ENCODE assay signal across 1 cellular context in the genomic region with DNA sequence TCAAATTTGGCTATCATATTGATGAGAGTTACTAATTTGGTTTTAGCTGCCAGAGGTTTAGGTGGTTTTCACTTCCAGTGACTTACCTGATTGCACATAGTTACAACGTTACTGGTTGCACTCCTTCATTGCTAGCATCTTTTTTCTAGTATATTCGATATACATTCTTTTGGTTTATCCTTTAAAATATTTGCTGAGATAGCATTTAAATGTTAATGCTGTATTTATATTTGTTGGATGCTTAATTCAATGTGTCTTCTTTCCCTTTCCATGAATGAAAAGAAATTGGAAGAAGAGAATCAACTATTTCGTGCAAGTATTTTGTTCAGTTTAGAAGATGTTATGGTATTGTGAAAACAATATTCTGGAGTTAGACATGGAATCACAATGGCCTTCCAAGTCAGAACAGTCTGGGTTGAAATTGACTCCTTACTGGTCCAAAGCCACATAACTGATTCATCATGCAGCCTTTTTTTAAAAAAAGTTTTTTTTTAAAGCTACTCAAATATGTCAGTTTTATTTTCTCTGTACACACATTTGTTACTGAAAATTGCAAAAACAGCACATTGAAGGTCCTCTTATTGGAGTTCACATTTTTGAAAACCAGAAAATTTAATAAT.
A peak's percentile ranks its signal among the peaks of the same experiment; 100 is the strongest.
TF ChIP-seq lines count a peak whose summit lies in the region.

No MANE protein-coding gene starts in this region.

TF ChIP-seq in IMR-90, 13 proteins besides CTCF, POLR2A, EP300 and RAD21:
- TF ChIP-seq, protein P1, sequence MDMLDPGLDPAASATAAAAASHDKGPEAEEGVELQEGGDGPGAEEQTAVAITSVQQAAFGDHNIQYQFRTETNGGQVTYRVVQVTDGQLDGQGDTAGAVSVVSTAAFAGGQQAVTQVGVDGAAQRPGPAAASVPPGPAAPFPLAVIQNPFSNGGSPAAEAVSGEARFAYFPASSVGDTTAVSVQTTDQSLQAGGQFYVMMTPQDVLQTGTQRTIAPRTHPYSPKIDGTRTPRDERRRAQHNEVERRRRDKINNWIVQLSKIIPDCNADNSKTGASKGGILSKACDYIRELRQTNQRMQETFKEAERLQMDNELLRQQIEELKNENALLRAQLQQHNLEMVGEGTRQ (IDR thresholded peaks at IDR 0.05; ENCODE audit: low read depth, low read length), result no peak
- TF ChIP-seq MAFK (IDR thresholded peaks at IDR 0.05; ENCODE audit: low read depth, low read length) (peak; percentile 95), RFX5 (IDR thresholded peaks at IDR 0.05; ENCODE audit: low read depth, low read length) (no peak), RCOR1 (IDR thresholded peaks at IDR 0.05; ENCODE audit: insufficient replicate concordance, low read length) (no peak), CHD1 (IDR thresholded peaks at IDR 0.05; ENCODE audit: low read depth, low read length) (no peak), MAZ (IDR thresholded peaks at IDR 0.05; ENCODE audit: borderline replicate concordance, low read depth, low read length) (no peak)
- TF ChIP-seq, protein P2, sequence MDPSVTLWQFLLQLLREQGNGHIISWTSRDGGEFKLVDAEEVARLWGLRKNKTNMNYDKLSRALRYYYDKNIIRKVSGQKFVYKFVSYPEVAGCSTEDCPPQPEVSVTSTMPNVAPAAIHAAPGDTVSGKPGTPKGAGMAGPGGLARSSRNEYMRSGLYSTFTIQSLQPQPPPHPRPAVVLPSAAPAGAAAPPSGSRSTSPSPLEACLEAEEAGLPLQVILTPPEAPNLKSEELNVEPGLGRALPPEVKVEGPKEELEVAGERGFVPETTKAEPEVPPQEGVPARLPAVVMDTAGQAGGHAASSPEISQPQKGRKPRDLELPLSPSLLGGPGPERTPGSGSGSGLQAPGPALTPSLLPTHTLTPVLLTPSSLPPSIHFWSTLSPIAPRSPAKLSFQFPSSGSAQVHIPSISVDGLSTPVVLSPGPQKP (IDR thresholded peaks at IDR 0.05; ENCODE audit: borderline replicate concordance, low read depth, low read length), result no peak
